ENCODE assay signal across 37 cellular contexts in the genomic region with DNA sequence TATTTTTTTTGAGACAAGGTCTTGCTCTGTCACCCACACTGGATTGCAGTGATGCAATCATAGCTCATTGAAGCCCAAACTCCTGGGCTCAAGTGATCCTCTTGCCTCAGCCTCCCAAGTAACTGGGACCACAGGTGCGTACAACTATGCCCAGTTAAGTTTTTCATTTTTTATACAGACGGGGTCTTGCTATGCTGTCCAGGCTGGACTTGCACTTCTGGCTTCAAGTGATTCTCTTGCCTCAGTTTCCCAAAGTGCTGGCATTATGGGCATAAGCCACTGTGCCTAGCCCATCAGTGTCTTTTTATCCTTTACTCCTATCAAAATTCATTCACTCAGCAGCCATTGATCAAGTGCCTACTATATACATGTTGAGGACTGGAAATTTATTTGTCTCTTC.
"Had no signal": no experiment of that assay in that cellular context is flagged by ENCODE, and none has a peak within 500 bp of the region (broad histone marks: within the 10 kb centered on the region; RNA-seq: fewer than 3 reads in every experiment).

No MANE protein-coding gene starts in this region.

- FAIRE-seq: astrocyte, TTC549 had no signal

- H3K27me3 ChIP-seq: adrenal gland, body of pancreas, brain microvascular endothelial cell, breast epithelium had no signal

- H3K9me3 ChIP-seq: adrenal gland, body of pancreas, breast epithelium had no signal

- H3K36me3 ChIP-seq: adrenal gland, brain microvascular endothelial cell, breast epithelium had no signal

- H3K4me3 ChIP-seq: adrenal gland, body of pancreas, breast epithelium had no signal

- H3K27ac ChIP-seq: adrenal gland, body of pancreas, brain microvascular endothelial cell, breast epithelium, VCaP had no signal

- DNase-seq: activated B cell treated with CpG ODN at 0.5 μM for 24 hours; activated CD4-positive, alpha-beta memory T cell treated with anti-CD3 and anti-CD28 coated beads for 36 hours; activated CD4-positive, alpha-beta T cell treated with anti-CD3 and anti-CD28 coated beads for 4 hours; activated CD4-positive, alpha-beta T cell treated with anti-CD3 and anti-CD28 coated beads, Interleukin-2, amount 10 ng/mL, durations not matched to agents 24 days and 14 days; activated CD4-positive, alpha-beta T cell treated with anti-CD3 and anti-CD28 coated beads, Interleukin-2, amount 50 U/mL, for 1 hour; activated CD4-positive, alpha-beta T cell treated with anti-CD3 and anti-CD28 coated beads, Interleukin-2, amount 50 U/mL, for 4 hours; activated CD4-positive, CD25-positive, alpha-beta regulatory T cell treated with anti-CD3 and anti-CD28 coated beads, Interleukin-2, amount 50 U/mL, for 72 hours; activated CD8-positive, alpha-beta memory T cell treated with anti-CD3 and anti-CD28 coated beads, Interleukin-2, amount 50 U/mL, for 4 hours; activated CD8-positive, alpha-beta T cell treated with anti-CD3 and anti-CD28 coated beads for 36 hours; activated effector memory CD4-positive, alpha-beta T cell treated with anti-CD3 and anti-CD28 coated beads, Interleukin-2, amount 50 U/mL, for 16 hours; activated gamma-delta T cell treated with Interleukin-2 at 50 U/mL for 16 hours; activated naive CD4-positive, alpha-beta T cell; activated naive CD4-positive, alpha-beta T cell treated with anti-CD3 and anti-CD28 coated beads for 36 hours; activated naive CD4-positive, alpha-beta T cell treated with anti-CD3 and anti-CD28 coated beads, Interleukin-2, amount 50 U/mL, for 16 hours; activated naive CD8-positive, alpha-beta T cell treated with anti-CD3 and anti-CD28 coated beads for 36 hours; activated T-cell treated with anti-CD3 and anti-CD28 coated beads for 4 hours; activated T-cell treated with anti-CD3 and anti-CD28 coated beads, Interleukin-2, amount 50 U/mL, for 1 hour; activated T-cell treated with anti-CD3 and anti-CD28 coated beads, Interleukin-2, amount 50 U/mL, for 4 hours; activated T-cell treated with anti-CD3 and anti-CD28 coated beads, Interleukin-2, amount 50 U/mL, for 72 hours; adrenal gland; amniotic stem cell; aorta; body of pancreas; brain microvascular endothelial cell; central memory CD4-positive, alpha-beta T cell; T-helper 1 cell; T-helper 2 cell; T-helper 9 cell had no signal

- H3K27ac Mint-ChIP-seq: activated B cell treated with CpG ODN at 0.5 μM for 24 hours; activated CD4-positive, alpha-beta memory T cell treated with anti-CD3 and anti-CD28 coated beads for 36 hours; activated CD4-positive, alpha-beta T cell treated with anti-CD3 and anti-CD28 coated beads, Interleukin-2, amount 10 ng/mL, durations not matched to agents 24 days and 14 days; activated CD8-positive, alpha-beta T cell treated with anti-CD3 and anti-CD28 coated beads for 36 hours; activated naive CD4-positive, alpha-beta T cell treated with anti-CD3 and anti-CD28 coated beads for 36 hours; activated naive CD4-positive, alpha-beta T cell treated with anti-CD3 and anti-CD28 coated beads, Interleukin-2, amount 50 U/mL, for 72 hours; activated naive CD8-positive, alpha-beta T cell treated with anti-CD3 and anti-CD28 coated beads for 36 hours; activated T-cell treated with anti-CD3 and anti-CD28 coated beads, Interleukin-2, amount 50 U/mL, for 72 hours; activated T-helper 1 cell treated with anti-CD3 and anti-CD28 coated beads, Interleukin-12 subunit alpha, Interleukin-12 subunit beta, Interleukin-2, Interleukin-4 antibody, amounts not matched to agents 30 ng/mL and 10 ng/mL and 1 ng/mL, durations not matched to agents 14 hours and 24 hours and 36 hours; activated T-helper 17 cell treated with anti-CD3 and anti-CD28 coated beads, Interleukin-2, amount 50 U/mL, for 72 hours; T-helper 1 cell treated with Interleukin-12 subunit alpha and Interleukin-12 subunit beta and Interleukin-4 antibody, amounts not matched to agents 30 μg/mL and 1 μg/mL, for 36 hours; T-helper 2 cell treated with Interferon-gamma antibody and Interleukin-4, amounts not matched to agents 5 μg/mL and 100 μg/mL, for 36 hours had no signal

- H3K4me3 Mint-ChIP-seq: activated B cell treated with CpG ODN at 0.5 μM for 24 hours; activated CD4-positive, alpha-beta memory T cell treated with anti-CD3 and anti-CD28 coated beads for 36 hours; activated CD4-positive, alpha-beta T cell treated with anti-CD3 and anti-CD28 coated beads, Interleukin-2, amount 10 ng/mL, durations not matched to agents 24 days and 14 days; activated CD8-positive, alpha-beta T cell treated with anti-CD3 and anti-CD28 coated beads for 36 hours; activated naive CD4-positive, alpha-beta T cell treated with anti-CD3 and anti-CD28 coated beads for 36 hours; activated naive CD8-positive, alpha-beta T cell treated with anti-CD3 and anti-CD28 coated beads for 36 hours; activated T-cell treated with anti-CD3 and anti-CD28 coated beads, Interleukin-2, amount 50 U/mL, for 4 hours; activated T-cell treated with anti-CD3 and anti-CD28 coated beads, Interleukin-2, amount 50 U/mL, for 72 hours; activated T-helper 1 cell treated with anti-CD3 and anti-CD28 coated beads, Interleukin-12 subunit alpha, Interleukin-12 subunit beta, Interleukin-2, Interleukin-4 antibody, amounts not matched to agents 30 ng/mL and 10 ng/mL and 1 ng/mL, durations not matched to agents 14 hours and 24 hours and 36 hours; activated T-helper 17 cell treated with anti-CD3 and anti-CD28 coated beads, Interleukin-2, amount 50 U/mL, for 72 hours; T-helper 1 cell treated with Interleukin-12 subunit alpha and Interleukin-12 subunit beta and Interleukin-4 antibody, amounts not matched to agents 30 μg/mL and 1 μg/mL, for 36 hours; T-helper 2 cell treated with Interferon-gamma antibody and Interleukin-4, amounts not matched to agents 5 μg/mL and 100 μg/mL, for 36 hours had no signal

- ATAC-seq: activated CD8-positive, alpha-beta T cell treated with anti-CD3 and anti-CD28 coated beads for 36 hours; activated naive CD4-positive, alpha-beta T cell treated with anti-CD3 and anti-CD28 coated beads, Interleukin-2, amount 50 U/mL, for 72 hours; activated T-cell treated with anti-CD3 and anti-CD28 coated beads, Interleukin-2, amount 50 U/mL, for 4 hours; activated T-cell treated with anti-CD3 and anti-CD28 coated beads, Interleukin-2, amount 50 U/mL, for 72 hours; activated T-helper 17 cell treated with anti-CD3 and anti-CD28 coated beads, Interleukin-2, amount 50 U/mL, for 72 hours; body of pancreas had no signal

- H3K27me3 Mint-ChIP-seq: activated B cell treated with CpG ODN at 0.5 μM for 24 hours; activated CD4-positive, alpha-beta memory T cell treated with anti-CD3 and anti-CD28 coated beads for 36 hours; activated CD4-positive, alpha-beta T cell treated with anti-CD3 and anti-CD28 coated beads, Interleukin-2, amount 10 ng/mL, durations not matched to agents 24 days and 14 days; activated CD8-positive, alpha-beta T cell treated with anti-CD3 and anti-CD28 coated beads for 36 hours; activated naive CD8-positive, alpha-beta T cell treated with anti-CD3 and anti-CD28 coated beads for 36 hours; activated T-helper 17 cell treated with anti-CD3 and anti-CD28 coated beads, Interleukin-2, amount 50 U/mL, for 72 hours had no signal

- H3K4me1 ChIP-seq: breast epithelium had no signal

- H3K9me3 Mint-ChIP-seq: activated B cell treated with CpG ODN at 0.5 μM for 24 hours; activated CD4-positive, alpha-beta memory T cell treated with anti-CD3 and anti-CD28 coated beads for 36 hours; activated CD4-positive, alpha-beta T cell treated with anti-CD3 and anti-CD28 coated beads, Interleukin-2, amount 10 ng/mL, durations not matched to agents 24 days and 14 days; activated CD8-positive, alpha-beta T cell treated with anti-CD3 and anti-CD28 coated beads for 36 hours; activated naive CD4-positive, alpha-beta T cell treated with anti-CD3 and anti-CD28 coated beads for 36 hours; activated naive CD4-positive, alpha-beta T cell treated with anti-CD3 and anti-CD28 coated beads, Interleukin-2, amount 50 U/mL, for 72 hours; activated naive CD8-positive, alpha-beta T cell treated with anti-CD3 and anti-CD28 coated beads for 36 hours; activated T-cell treated with anti-CD3 and anti-CD28 coated beads, Interleukin-2, amount 50 U/mL, for 4 hours; activated T-cell treated with anti-CD3 and anti-CD28 coated beads, Interleukin-2, amount 50 U/mL, for 72 hours; activated T-helper 17 cell treated with anti-CD3 and anti-CD28 coated beads, Interleukin-2, amount 50 U/mL, for 72 hours; T-helper 1 cell treated with Interleukin-12 subunit alpha and Interleukin-12 subunit beta and Interleukin-4 antibody, amounts not matched to agents 30 μg/mL and 1 μg/mL, for 36 hours; T-helper 2 cell treated with Interferon-gamma antibody and Interleukin-4, amounts not matched to agents 5 μg/mL and 100 μg/mL, for 36 hours had no signal
